1 cellular context compared by ENCODE assay signal in genomic region chr6:166738778-166739654, GRCh38.
TF ChIP-seq lines count a peak whose summit lies in the region.

No MANE protein-coding gene starts in this region.

TF ChIP-seq in H1, 55 proteins besides CTCF, POLR2A, EP300 and RAD21 (continued from another document):
- TF ChIP-seq CHD7 (IDR thresholded peaks at IDR 0.05; ENCODE audit: insufficient replicate concordance, low read length), result no peak
- no peak for TF ChIP-seq PHF8 (conservative IDR thresholded peaks at IDR 0.05; ENCODE audit: low read depth, low read length)
- no peak for TF ChIP-seq HDAC2 (IDR thresholded peaks at IDR 0.05; ENCODE audit: borderline replicate concordance in 1 of 2, low read depth in 2 of 2, low read length in 2 of 2)
- TF ChIP-seq SIN3A (conservative IDR thresholded peaks at IDR 0.05 in 1 of 2, IDR thresholded peaks at IDR 0.05 in 1 of 2; ENCODE audit: low read depth in 1 of 2, low read length in 2 of 2), result no peak
- TF ChIP-seq ATF2 (IDR thresholded peaks at IDR 0.05; ENCODE audit: low read length), result no peak
- TF ChIP-seq SUZ12 (IDR thresholded peaks at IDR 0.05; ENCODE audit: low read length), result no peak
- TF ChIP-seq TAF7 (optimal IDR thresholded peaks at IDR 0.05; ENCODE audit: borderline replicate concordance, low read depth, low read length), result no peak
- TF ChIP-seq E2F6 (IDR thresholded peaks at IDR 0.05), result no peak
- no peak for TF ChIP-seq GTF2F1 (IDR thresholded peaks at IDR 0.05; ENCODE audit: borderline replicate concordance, low read depth, low read length)
- no peak for TF ChIP-seq RBBP5 (IDR thresholded peaks at IDR 0.05; ENCODE audit: borderline replicate concordance, low read depth, low read length)
- no peak for TF ChIP-seq BCL11A (IDR thresholded peaks at IDR 0.05; ENCODE audit: low read depth in 2 of 2, low read length in 2 of 2)
- no peak for TF ChIP-seq TBP (IDR thresholded peaks at IDR 0.05; ENCODE audit: low read depth, low read length)
- no peak for TF ChIP-seq CBX5 (IDR thresholded peaks at IDR 0.05; ENCODE audit: low read depth, low read length)
